In genomic region chr1:46517010-46517600, GRCh38 we compare ENCODE assay signal across 14 cellular contexts. TPM values are rescaled to one million over a fixed set of nuclear protein-coding genes. Genes with fewer than 3 reads are reported as not detected.
DNase-seq lines count a peak whose midpoint lies in the region; ATAC-seq and TF ChIP-seq lines count a peak whose summit lies in the region.
"Had no signal": no experiment of that assay in that cellular context is flagged by ENCODE, and none has a peak within 500 bp of the region (broad histone marks: within the 10 kb centered on the region; RNA-seq: fewer than 3 reads in every experiment).

No MANE protein-coding gene starts in this region.

- H2AFZ ChIP-seq in mammary epithelial cell (ENCODE audit: low read depth, low read length), result peak overlapping the region; percentile 54

- no peak for ATAC-seq in HG03095 (IDR thresholded peaks at IDR 0.05; ENCODE audit: unreplicated experiment)

- no peaks in the 10 kb centered on the region for H4K20me1 ChIP-seq in mammary epithelial cell (ENCODE audit: insufficient read depth, low read length)

- no peaks in the 10 kb centered on the region for H3K36me3 ChIP-seq in mammary epithelial cell (ENCODE audit: insufficient read depth, low read length)
- H3K36me3 ChIP-seq in mucosa of rectum (ENCODE audit: control insufficient read depth in 2 of 2, insufficient read depth in 2 of 2, low read length in 2 of 2), result no peaks in the 10 kb centered on the region

- H3K9ac ChIP-seq in mammary epithelial cell (ENCODE audit: insufficient read depth, low read length) (no peak overlapping the region), mucosa of rectum (ENCODE audit: low read depth in 1 of 2, low read length in 2 of 2) (peak overlapping the region; percentile 2 to 21)

- CTCF ChIA-PET in mammary epithelial cell (lab: Charles Lee; ENCODE audit: low non-redundant PET), result interaction anchor here (0.7 kb wide), 1 partner anchor 17 kb away, joined by 5 read pairs; no protein-coding TSS in a partner anchor

- DNase-seq in ELF-1 (ENCODE audit: low read depth, low spot score) (peak; percentile 89), NCI-H2081 treated with DMSO at 0.1 percent for 48 hours (lab: John Stamatoyannopoulos, UW) (peak; percentile 64), mammary epithelial cell (peak; percentile 74), head of caudate nucleus (no peak)
- DNase-seq in activated naive CD4-positive, alpha-beta T cell treated with Interleukin-2 at 50 U/mL for 16 hours, result no peak
- DNase-seq in activated T-cell treated with anti-CD3 and anti-CD28 coated beads, Interleukin-2, amount 50 U/mL, for 48 hours, result no peak
- DNase-seq: activated CD4-positive, CD25-positive, alpha-beta regulatory T cell treated with anti-CD3 and anti-CD28 coated beads, Interleukin-2, amount 50 U/mL, for 72 hours; activated naive CD8-positive, alpha-beta T cell treated with anti-CD3 and anti-CD28 coated beads for 36 hours; midbrain; stimulated activated CD4-positive, alpha-beta T cell treated with anti-CD3 and anti-CD28 coated beads, Interleukin-15, amount 100 ng/mL, for 24 hours had no signal

- no TSS peak for BruUV-seq in mammary epithelial cell (replicated peaks; lab: Mats Ljungman, UMichigan)

- H3K27me3 ChIP-seq in mammary epithelial cell (ENCODE audit: insufficient read depth, low read length), result no peaks in the 10 kb centered on the region
- peaks cover 0 to 2% of the 10 kb centered on the region in 2 donors for H3K27me3 ChIP-seq in mucosa of rectum (ENCODE audit: control insufficient read depth in 2 of 2, insufficient read depth in 2 of 2, low read length in 2 of 2)

- no peak for TF ChIP-seq CTCF in mammary epithelial cell (conservative IDR thresholded peaks at IDR 0.05 in 1 of 2, IDR thresholded peaks at IDR 0.05 in 1 of 2; ENCODE audit: extremely low read depth in 1 of 2, insufficient read depth in 1 of 2, low read depth in 1 of 2, low read length in 2 of 2)

- H3K4me1 ChIP-seq in mammary epithelial cell (ENCODE audit: insufficient read depth, low read length) (peaks cover 33% of the 10 kb centered on the region), mucosa of rectum (ENCODE audit: control insufficient read depth in 2 of 2, insufficient read depth in 2 of 2, low read length in 2 of 2) (peaks cover 17 to 18% of the 10 kb centered on the region in 2 donors)

- H3K4me3 ChIP-seq in mammary epithelial cell (replicated peaks in 1 of 3; ENCODE audit: insufficient read depth in 1 of 3, low read depth in 2 of 3, low read length in 3 of 3), result peak overlapping the region in 1 of 3 experiments; percentile 6
- H3K4me3 ChIP-seq in mucosa of rectum (ENCODE audit: low read length in 2 of 2), result peak overlapping the region; percentile 19 to 53

- no peak overlapping the region for H3K27ac ChIP-seq in mammary epithelial cell (ENCODE audit: insufficient read depth, low read depth, low read length)
- peak overlapping the region; percentile 62 to 72 for H3K27ac ChIP-seq in mucosa of rectum (ENCODE audit: low read depth in 2 of 2, low read length in 2 of 2)

- dilution Hi-C loops in mammary epithelial cell (cut with HindIII; ENCODE audit: low sequenced_read_pairs), result no loop called here

- H3K9me3 ChIP-seq in mammary epithelial cell (replicated peaks; ENCODE audit: insufficient read depth, low read length), result no peaks in the 10 kb centered on the region
- H3K9me3 ChIP-seq in mucosa of rectum (ENCODE audit: control insufficient read depth in 2 of 2, low read length in 2 of 2), result no peaks in the 10 kb centered on the region

- H3K79me2 ChIP-seq in mammary epithelial cell (ENCODE audit: insufficient read depth, low read length), result no peaks in the 10 kb centered on the region

- H3K4me2 ChIP-seq in mammary epithelial cell (ENCODE audit: insufficient read depth, low read depth, low read length), result peak overlapping the region; percentile 3

- in situ Hi-C loops in mammary epithelial cell (cut with MboI; ENCODE audit: low sequenced_read_pairs in 2 of 2), result no loop called here

- WGBS in mammary epithelial cell (ENCODE audit: low coverage, missing lambda C conversion rate), result 1% methylated on average over 10 of the region's 10 CpGs

- intact Hi-C loops in mammary epithelial cell (cut with micrococcal nuclease) (no loop called here), head of caudate nucleus (cut with DNase I) (no loop called here)

RNA-seq across cellular contexts. Expression of gene DMBX1, which starts 27.5 kb away (rescaled TPM):
- not detected for total RNA-seq in mammary epithelial cell
- not detected for polyA plus RNA-seq in mammary epithelial cell
- polyA minus RNA-seq in mammary epithelial cell, result not detected
- total RNA-seq: activated naive CD8-positive, alpha-beta T cell treated with anti-CD3 and anti-CD28 coated beads for 36 hours; endothelial cell of umbilical vein; temporal lobe had no signal
- polyA plus RNA-seq: endothelial cell of umbilical vein had no signal

RNA-seq across cellular contexts. Expression of gene KNCN, which starts 34.3 kb away (rescaled TPM):
- not detected for total RNA-seq in mammary epithelial cell
- polyA plus RNA-seq in mammary epithelial cell, result not detected
- not detected for polyA minus RNA-seq in mammary epithelial cell
- total RNA-seq: activated naive CD8-positive, alpha-beta T cell treated with anti-CD3 and anti-CD28 coated beads for 36 hours; endothelial cell of umbilical vein; temporal lobe had no signal
- polyA plus RNA-seq: endothelial cell of umbilical vein had no signal

Comparison
In these comparisons a context has a peak if more than half of its experiments do, and no peak if none do; other contexts are left out.
1. DNase-seq: peak in ELF-1 (single experiment), NCI-H2081 treated with DMSO at 0.1 percent for 48 hours (single experiment) and mammary epithelial cell (single experiment); none in activated naive CD4-positive, alpha-beta T cell treated with Interleukin-2 at 50 U/mL for 16 hours (single experiment), head of caudate nucleus (0 of 42) and activated T-cell treated with anti-CD3 and anti-CD28 coated beads, Interleukin-2, amount 50 U/mL, for 48 hours (0 of 2).